10 cellular contexts compared by ENCODE assay signal in genomic region chr19:590396-590745, GRCh38. TPM values are rescaled to one million over a fixed set of nuclear protein-coding genes. Genes with fewer than 3 reads are reported as not detected.
DNase-seq lines count a peak whose midpoint lies in the region; ATAC-seq and TF ChIP-seq lines count a peak whose summit lies in the region.
"Had no signal": no experiment of that assay in that cellular context is flagged by ENCODE, and none has a peak within 500 bp of the region (broad histone marks: within the 10 kb centered on the region; RNA-seq: fewer than 3 reads in every experiment).

No MANE protein-coding gene starts in this region.

- peak overlapping the region; percentile 42 for H3K4me3 Mint-ChIP-seq in natural killer cell

- peak overlapping the region; percentile 23 for H3K4me3 ChIP-seq in astrocyte of the spinal cord (ENCODE audit: low read depth, low read length)
- H3K4me3 ChIP-seq: uterus had no signal

- no peaks in the 10 kb centered on the region for H3K36me3 Mint-ChIP-seq in natural killer cell

- H3K9me3 Mint-ChIP-seq in natural killer cell, result no peaks in the 10 kb centered on the region

- ATAC-seq in natural killer cell (peak; percentile 45 to 61 (median 57)), left colon (no peak)

- in situ Hi-C loops in astrocyte of the spinal cord (cut with HindIII; ENCODE audit: low sequenced_read_pairs), result no loop called here

- intact Hi-C loops in natural killer cell (cut with micrococcal nuclease), result no loop called here
- intact Hi-C loops in posterior cingulate gyrus (cut with DNase I), result no loop called here
- intact Hi-C loops in left colon (cut with DNase I, micrococcal nuclease), result no loop called here

- H3K27me3 Mint-ChIP-seq in natural killer cell (ENCODE audit: low read depth in 2 of 2), result peaks cover 0 to 4% of the 10 kb centered on the region in 2 donors

- DNase-seq in EL, result peak; percentile 40
- DNase-seq in NCI-H226, result peak; percentile 34
- peak; percentile 47 for DNase-seq in astrocyte of the spinal cord (ENCODE audit: low read depth, low spot score)
- DNase-seq in natural killer cell, result no peak
- DNase-seq in posterior cingulate gyrus, result no peak
- no peak for DNase-seq in occipital lobe (lab: John Stamatoyannopoulos, UW)
- no peak for DNase-seq in left colon
- DNase-seq: uterus had no signal

- TF ChIP-seq CTCF in astrocyte of the spinal cord (IDR thresholded peaks at IDR 0.05; ENCODE audit: low read depth, low read length) (no peak), natural killer cell (IDR thresholded peaks at IDR 0.05) (no peak)

- H3K27ac Mint-ChIP-seq in natural killer cell, result no peak overlapping the region

- H3K4me1 Mint-ChIP-seq in natural killer cell, result peaks cover 0 to 6% of the 10 kb centered on the region in 2 donors

RNA-seq across cellular contexts. Expression of gene HCN2, which starts 0.7 kb away (rescaled TPM):
- 1 to 10 TPM in 2 of 3 donors, under 1 TPM in 1; 0.96 to 1.6 (median 1.1) TPM for total RNA-seq in natural killer cell
- total RNA-seq in occipital lobe, result 8.0 TPM
- under 1 TPM; 0.15 to 0.39 TPM for total RNA-seq in left colon

RNA-seq across cellular contexts. Expression of gene BSG, which starts 18.0 kb away (rescaled TPM):
- total RNA-seq in natural killer cell, result 100 to 1,000 TPM; 229 to 248 (median 236) TPM
- total RNA-seq in occipital lobe, result 77.4 TPM
- 1,000 to 10,000 TPM in 1 of 2 donors, 100 to 1,000 TPM in 1; 751 to 1,370 TPM for total RNA-seq in left colon

RNA-seq across cellular contexts. Expression of gene POLRMT, which starts 43.0 kb away (rescaled TPM):
- total RNA-seq in natural killer cell (10 to 100 TPM; 57.2 to 58.5 (median 57.6) TPM), occipital lobe (12.5 TPM), left colon (10 to 100 TPM; 52.7 to 64.6 TPM)

RNA-seq across cellular contexts. Expression of gene GZMM, which starts 46.5 kb away (rescaled TPM):
- 100 to 1,000 TPM; 186 to 286 (median 253) TPM for total RNA-seq in natural killer cell
- not detected for total RNA-seq in occipital lobe
- total RNA-seq in left colon, result under 1 TPM in 1 of 2 donors, not detected in 1; 0.67 TPM
- total RNA-seq: HT1080, pulmonary artery endothelial cell had no signal

RNA-seq across cellular contexts. Expression of gene FGF22, which starts 49.3 kb away (rescaled TPM):
- total RNA-seq in natural killer cell (under 1 TPM; 0.31 to 0.58 (median 0.41) TPM), occipital lobe (0.62 TPM), left colon (not detected)
- total RNA-seq: HT1080 had no signal

Comparison
In these comparisons a context has a peak if more than half of its experiments do, and no peak if none do; other contexts are left out.
1. DNase-seq: peak in EL (single experiment), NCI-H226 (single experiment) and astrocyte of the spinal cord (single experiment); none in natural killer cell (single experiment), posterior cingulate gyrus (0 of 10), occipital lobe (single experiment) and left colon (0 of 2).